ENCODE assay signal across 8 cellular contexts in the genomic region with DNA sequence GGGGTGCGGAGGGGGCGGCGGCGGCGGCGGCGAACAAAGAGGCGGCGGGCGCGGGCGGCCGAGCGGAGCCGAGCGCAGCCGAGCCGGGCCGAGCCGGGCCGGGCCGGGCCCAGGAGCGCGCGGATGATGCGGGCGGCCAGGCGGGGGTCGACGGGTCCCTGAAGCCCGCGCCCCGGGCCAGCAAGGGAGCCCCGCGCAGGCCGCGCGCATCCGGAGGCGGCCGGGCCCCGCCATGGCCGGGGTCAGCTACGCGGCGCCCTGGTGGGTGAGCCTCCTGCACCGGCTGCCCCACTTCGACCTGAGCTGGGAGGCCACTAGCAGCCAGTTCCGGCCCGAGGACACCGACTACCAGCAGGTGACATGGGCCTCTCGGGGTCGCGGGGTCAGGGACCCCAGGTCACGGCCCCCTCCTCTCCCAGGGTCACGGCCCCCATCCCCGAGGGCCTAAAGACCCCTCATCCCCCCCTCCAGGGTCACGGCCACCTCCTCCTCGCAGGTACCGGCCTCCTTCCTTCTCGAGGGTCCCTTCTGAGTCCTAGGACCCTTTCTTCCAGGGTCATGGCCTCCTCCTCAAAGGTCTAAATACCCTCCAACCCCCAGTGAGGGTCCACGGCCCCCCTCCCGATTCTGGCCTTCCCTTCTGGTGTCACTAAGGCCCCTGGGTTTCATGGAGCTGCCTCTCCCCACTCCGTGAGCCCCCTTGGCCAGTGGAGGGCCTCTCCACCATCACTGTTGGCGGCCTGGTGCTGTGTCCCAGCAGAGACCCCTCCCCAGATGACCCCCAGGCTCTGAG. TPM values are rescaled to one million over a fixed set of nuclear protein-coding genes. Genes with fewer than 3 reads are reported as not detected.
A peak's percentile ranks its signal among the peaks of the same experiment; 100 is the strongest.
DNase-seq lines count a peak whose midpoint lies in the region; ATAC-seq and TF ChIP-seq lines count a peak whose summit lies in the region.

A gene with protein sequence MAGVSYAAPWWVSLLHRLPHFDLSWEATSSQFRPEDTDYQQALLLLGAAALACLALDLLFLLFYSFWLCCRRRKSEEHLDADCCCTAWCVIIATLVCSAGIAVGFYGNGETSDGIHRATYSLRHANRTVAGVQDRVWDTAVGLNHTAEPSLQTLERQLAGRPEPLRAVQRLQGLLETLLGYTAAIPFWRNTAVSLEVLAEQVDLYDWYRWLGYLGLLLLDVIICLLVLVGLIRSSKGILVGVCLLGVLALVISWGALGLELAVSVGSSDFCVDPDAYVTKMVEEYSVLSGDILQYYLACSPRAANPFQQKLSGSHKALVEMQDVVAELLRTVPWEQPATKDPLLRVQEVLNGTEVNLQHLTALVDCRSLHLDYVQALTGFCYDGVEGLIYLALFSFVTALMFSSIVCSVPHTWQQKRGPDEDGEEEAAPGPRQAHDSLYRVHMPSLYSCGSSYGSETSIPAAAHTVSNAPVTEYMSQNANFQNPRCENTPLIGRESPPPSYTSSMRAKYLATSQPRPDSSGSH (plus strand): TSS at position 63 of the 793 bp plus-strand sequence. CDS start 170 bp downstream, at position 233.

- H2BK5ac ChIP-seq in neuronal stem cell (ENCODE audit: low read length): peak within 1 kb of the TSS; percentile 89

- intact Hi-C loops in T-helper 2 cell treated with Interferon-gamma antibody and Interleukin-4, amounts not matched to agents 100 ng/mL and 5 ng/mL, for 36 hours (cut with micrococcal nuclease): loop anchor here (1.0 to 5.0 kb wide), 5 partner anchors 77 to 320 kb away; a partner anchor contains a TSS
- intact Hi-C loops in esophagus squamous epithelium (cut with DNase I): no loop called here

- no peak for TF ChIP-seq CTCF in esophagus squamous epithelium (IDR thresholded peaks at IDR 0.05)

- peak within 1 kb of the TSS; percentile 64 for H2BK15ac ChIP-seq in neuronal stem cell (ENCODE audit: low read length)

- H3K9ac ChIP-seq in neuronal stem cell (ENCODE audit: low read depth, low read length, poor library complexity): peak within 1 kb of the TSS; percentile 99

- peak within 1 kb of the TSS; percentile 78 for H2AFZ ChIP-seq in neuronal stem cell (ENCODE audit: low read length)

- H3K4me2 ChIP-seq in neuronal stem cell (ENCODE audit: insufficient read depth, low read length, poor library complexity, severe bottlenecking): peak within 1 kb of the TSS; percentile 96

- H3K14ac ChIP-seq in neuronal stem cell (ENCODE audit: low read length): peak within 1 kb of the TSS; percentile 99

- peak within 1 kb of the TSS; percentile 9 for H4K91ac ChIP-seq in neuronal stem cell (ENCODE audit: low read depth, low read length, poor library complexity)

- no peak for DNase-seq in T-helper 2 cell
- no peak for DNase-seq in esophagus squamous epithelium (lab: John Stamatoyannopoulos, UW)
- no peak for DNase-seq in neuronal stem cell (ENCODE audit: low spot score)
- no peak for DNase-seq in NCI-H187 treated with DMSO at 0.1 percent for 48 hours (lab: John Stamatoyannopoulos, UW)
- no peak for DNase-seq in UCSD-AML1 (lab: John Stamatoyannopoulos, UW; ENCODE audit: unreplicated experiment)

- H3K9me3 ChIP-seq in esophagus squamous epithelium (no peaks in the 10 kb centered on the region), neuronal stem cell (replicated peaks in 1 of 2; ENCODE audit: control insufficient read depth in 2 of 2, insufficient read depth in 1 of 2, low read depth in 1 of 2, low read length in 2 of 2) (no peaks in the 10 kb centered on the region)

- H3K4ac ChIP-seq in neuronal stem cell (ENCODE audit: low read length): peak within 1 kb of the TSS; percentile 93

- H3K27me3 ChIP-seq in esophagus squamous epithelium (no peaks in the 10 kb centered on the region), neuronal stem cell (ENCODE audit: control insufficient read depth in 3 of 3, insufficient read depth in 3 of 3, low read depth in 1 of 3, low read length in 3 of 3) (peaks cover 0 to 3% (median 0%) of the 10 kb centered on the region in 3 experiments)

- H2BK120ac ChIP-seq in neuronal stem cell (ENCODE audit: low read depth, low read length): peak within 1 kb of the TSS; percentile 67

- no peak for TF ChIP-seq POLR2A in esophagus squamous epithelium (IDR thresholded peaks at IDR 0.05)

- H3K27ac ChIP-seq in esophagus squamous epithelium (peak within 1 kb of the TSS; percentile 79 to 92 (median 84)), neuronal stem cell (replicated peaks; ENCODE audit: low read length) (peak within 1 kb of the TSS; percentile 37)

- H2BK12ac ChIP-seq in neuronal stem cell (ENCODE audit: low read length): peak within 1 kb of the TSS; percentile 84

- no peak within 1 kb of the TSS for H4K8ac ChIP-seq in neuronal stem cell (ENCODE audit: low read depth, low read length)

- peak within 1 kb of the TSS; percentile 100 for H2AK5ac ChIP-seq in neuronal stem cell (ENCODE audit: low read depth, low read length)

- ATAC-seq in HG02973 (IDR thresholded peaks at IDR 0.05; ENCODE audit: unreplicated experiment): peak; percentile 29
- ATAC-seq in SK-N-SH treated with all-trans-retinoic acid at 6 μM for 48 hours: peak; percentile 2; the same call in 1 of the 3 replicates

- WGBS in esophagus squamous epithelium, 2 donors: 0% methylated on average over 10 of the region's 65 CpGs; no CpG with 5 or more reads in 1 of the 2 donors
- WGBS in neuronal stem cell (ENCODE audit: extremely low coverage in 2 of 2, insufficient read length in 2 of 2, insufficient replicate concordance in 1 of 2), 2 donors: no CpG with 5 or more reads among the region's 65 CpGs

- H3K18ac ChIP-seq in neuronal stem cell (ENCODE audit: low read length): peak within 1 kb of the TSS; percentile 97

- no peaks in the 10 kb centered on the region for H3K36me3 ChIP-seq in esophagus squamous epithelium
- H3K36me3 ChIP-seq in neuronal stem cell (replicated peaks in 1 of 2; ENCODE audit: control insufficient read depth in 2 of 2, insufficient read depth in 2 of 2, low read length in 2 of 2): peaks cover 11 to 21% of the 10 kb centered on the region in 2 donors

- H3K4me1 ChIP-seq in esophagus squamous epithelium (peaks cover 43 to 91% (median 44%) of the 10 kb centered on the region in 3 donors), neuronal stem cell (ENCODE audit: control insufficient read depth in 2 of 2, insufficient read depth in 1 of 2, low read depth in 1 of 2, low read length in 2 of 2) (peaks cover 18 to 29% of the 10 kb centered on the region in 2 donors)

- peak within 1 kb of the TSS; percentile 57 to 86 (median 72) for H3K4me3 ChIP-seq in esophagus squamous epithelium
- H3K4me3 ChIP-seq in neuronal stem cell (ENCODE audit: low read length in 2 of 2): peak within 1 kb of the TSS; percentile 97 to 98

- H3K79me1 ChIP-seq in neuronal stem cell (ENCODE audit: low read depth, low read length): peaks cover 30% of the 10 kb centered on the region

- peak within 1 kb of the TSS; percentile 89 for H3K23ac ChIP-seq in neuronal stem cell (ENCODE audit: low read depth, low read length, poor library complexity)

TF ChIP-seq in SK-N-SH treated with all-trans-retinoic acid at 6 μM for 48 hours, 23 proteins besides CTCF, POLR2A, EP300 and RAD21:
- no peak for TF ChIP-seq TOX (CRISPR knock-in tag; IDR thresholded peaks at IDR 0.05; ENCODE audit: borderline replicate concordance)
- peak; percentile 100 for TF ChIP-seq ZNF70 (CRISPR knock-in tag; IDR thresholded peaks at IDR 0.05)
- no peak for TF ChIP-seq ZNF8 (CRISPR knock-in tag; IDR thresholded peaks at IDR 0.05)
- no peak for TF ChIP-seq ZC3H10 (CRISPR knock-in tag; IDR thresholded peaks at IDR 0.05)

RNA-seq across cellular contexts. Expression of the gene that starts here (rescaled TPM):
- 27.8 and 28.1 TPM in 2 replicates for total RNA-seq in T-helper 2 cell treated with Interferon-gamma antibody and Interleukin-4, amounts not matched to agents 100 ng/mL and 5 ng/mL, for 36 hours
- total RNA-seq in esophagus squamous epithelium: 10 to 100 TPM in 2 of 4 donors, 1 to 10 TPM in 2; 4.7 to 23.1 (median 10.2) TPM
- polyA plus RNA-seq in neuronal stem cell (2013, experiment 1 of 2): 136 TPM
- 133 TPM for polyA plus RNA-seq in neuronal stem cell (2013, experiment 2 of 2)
